In genomic region chr1:42333662-42334239, GRCh38 we compare ENCODE assay signal across 8 cellular contexts. TPM values are rescaled to one million over a fixed set of nuclear protein-coding genes. Genes with fewer than 3 reads are reported as not detected.
DNase-seq lines count a peak whose midpoint lies in the region; ATAC-seq and TF ChIP-seq lines count a peak whose summit lies in the region.

No MANE protein-coding gene starts in this region.

- ATAC-seq in GM21423 (IDR thresholded peaks at IDR 0.05; ENCODE audit: unreplicated experiment): peak; percentile 8
- ATAC-seq in T-helper 17 cell: no peak
- no peak for ATAC-seq in right cardiac atrium
- no peak for ATAC-seq in stimulated activated memory B cell treated with anti-CD40 and anti-IgM and Interleukin-4, amounts not matched to agents 10 μg/mL and 1 μg/mL and 100 μg/mL, for 72 hours
- no peak for ATAC-seq in GM18520 (IDR thresholded peaks at IDR 0.05; ENCODE audit: unreplicated experiment)
- no peak for ATAC-seq in GM19035 (IDR thresholded peaks at IDR 0.05; ENCODE audit: unreplicated experiment)
- no peak for ATAC-seq in GM19467 (IDR thresholded peaks at IDR 0.05; ENCODE audit: unreplicated experiment)

- DNase-seq in AG10803 (ENCODE audit: low read depth) (peak; percentile 4), T-helper 17 cell (no peak), right cardiac atrium (no peak)

- H3K27ac ChIP-seq in right cardiac atrium (ENCODE audit: low read length): peak overlapping the region; percentile 34

- H3K4me1 ChIP-seq in right cardiac atrium (ENCODE audit: control insufficient read depth, insufficient read depth, low read length): peaks cover 2% of the 10 kb centered on the region

- peak overlapping the region; percentile 75 for H3K27ac Mint-ChIP-seq in T-helper 17 cell
- H3K27ac Mint-ChIP-seq in stimulated activated memory B cell treated with anti-CD40 and anti-IgM and Interleukin-4, amounts not matched to agents 10 μg/mL and 1 μg/mL and 100 μg/mL, for 72 hours: peak overlapping the region; percentile 87

- H3K4me3 ChIP-seq in AG10803 (ENCODE audit: low read length) (peak overlapping the region; percentile 92), right cardiac atrium (ENCODE audit: low read length) (peak overlapping the region; percentile 87)

- H3K27me3 Mint-ChIP-seq in T-helper 17 cell: no peaks in the 10 kb centered on the region
- H3K27me3 Mint-ChIP-seq in stimulated activated memory B cell treated with anti-CD40 and anti-IgM and Interleukin-4, amounts not matched to agents 10 μg/mL and 1 μg/mL and 100 μg/mL, for 72 hours: no peaks in the 10 kb centered on the region

- peaks cover 54% of the 10 kb centered on the region for H3K4me1 Mint-ChIP-seq in T-helper 17 cell
- peaks cover 69% of the 10 kb centered on the region for H3K4me1 Mint-ChIP-seq in stimulated activated memory B cell treated with anti-CD40 and anti-IgM and Interleukin-4, amounts not matched to agents 10 μg/mL and 1 μg/mL and 100 μg/mL, for 72 hours

- H3K9me3 ChIP-seq in T-helper 17 cell (ENCODE audit: control insufficient read depth, low read length, poor library complexity, severe bottlenecking): no peaks in the 10 kb centered on the region
- H3K9me3 ChIP-seq in right cardiac atrium (ENCODE audit: control insufficient read depth, low read length): no peaks in the 10 kb centered on the region

- intact Hi-C loops in right cardiac atrium (cut with DNase I): loop anchor here in 2 of 4 donors (10.0 kb wide), 1 partner anchor 159 kb away; no protein-coding TSS in a partner anchor

- WGBS in right cardiac atrium: 4% methylated on average over 6 of the region's 6 CpGs

- H3K4me3 Mint-ChIP-seq in T-helper 17 cell: peak overlapping the region; percentile 96
- H3K4me3 Mint-ChIP-seq in stimulated activated memory B cell treated with anti-CD40 and anti-IgM and Interleukin-4, amounts not matched to agents 10 μg/mL and 1 μg/mL and 100 μg/mL, for 72 hours: peak overlapping the region; percentile 95

- no peaks in the 10 kb centered on the region for H3K27me3 ChIP-seq in right cardiac atrium (ENCODE audit: control insufficient read depth, insufficient read depth)

- H3K36me3 Mint-ChIP-seq in T-helper 17 cell (ENCODE audit: low read depth): peaks cover 3% of the 10 kb centered on the region
- H3K36me3 Mint-ChIP-seq in stimulated activated memory B cell treated with anti-CD40 and anti-IgM and Interleukin-4, amounts not matched to agents 10 μg/mL and 1 μg/mL and 100 μg/mL, for 72 hours: no peaks in the 10 kb centered on the region

- no peaks in the 10 kb centered on the region for H3K9me3 Mint-ChIP-seq in stimulated activated memory B cell treated with anti-CD40 and anti-IgM and Interleukin-4, amounts not matched to agents 10 μg/mL and 1 μg/mL and 100 μg/mL, for 72 hours

- no peak for TF ChIP-seq CTCF in AG10803 (conservative IDR thresholded peaks at IDR 0.05; ENCODE audit: low read length)

RNA-seq across cellular contexts. Expression of gene FOXJ3, which starts 1.3 kb away (rescaled TPM):
- total RNA-seq in T-helper 17 cell: 10 to 100 TPM; 89.1 to 93.5 TPM
- 10 to 100 TPM; 41.8 to 50.5 (median 45.3) TPM for total RNA-seq in right cardiac atrium
- 15.0 TPM for polyA plus RNA-seq in right cardiac atrium

RNA-seq across cellular contexts. Expression of gene RIMKLA, which starts 46.8 kb away (rescaled TPM):
- total RNA-seq in T-helper 17 cell: under 1 TPM; 0.07 to 0.23 TPM
- 1 to 10 TPM; 3.5 to 6.5 (median 5.3) TPM for total RNA-seq in right cardiac atrium
- polyA plus RNA-seq in right cardiac atrium: 3.2 TPM
